33 cellular contexts compared by ENCODE assay signal in genomic region chr7:119733480-119733879, GRCh38.
DNase-seq lines count a peak whose midpoint lies in the region; ATAC-seq, FAIRE-seq and TF ChIP-seq lines count a peak whose summit lies in the region.
"Had no signal": no experiment of that assay in that cellular context is flagged by ENCODE, and none has a peak within 500 bp of the region (broad histone marks: within the 10 kb centered on the region; RNA-seq: fewer than 3 reads in every experiment).

No MANE protein-coding gene starts in this region.

- 96 to 100% methylated on average over 2 of the region's 2 CpGs for WGBS in endodermal cell (ENCODE audit: insufficient coverage in 1 of 2, insufficient read length in 1 of 2), 2 experiments

- H3K27me3 ChIP-seq in HCT116 (ENCODE audit: insufficient read depth, low read length): no peaks in the 10 kb centered on the region
- no peaks in the 10 kb centered on the region for H3K27me3 ChIP-seq in bronchial epithelial cell (ENCODE audit: control insufficient read depth, insufficient read depth, low read length)
- H3K27me3 ChIP-seq in foreskin keratinocyte: no peaks in the 10 kb centered on the region
- H3K27me3 ChIP-seq in endodermal cell (ENCODE audit: control insufficient read depth, insufficient read depth, low read length, poor library complexity, severe bottlenecking): no peaks in the 10 kb centered on the region
- H3K27me3 ChIP-seq: BE2C, heart left ventricle had no signal

- no peaks in the 10 kb centered on the region for H3K79me2 ChIP-seq in HCT116 (ENCODE audit: insufficient read depth, low read length)
- H3K79me2 ChIP-seq: parathyroid adenoma had no signal

- no peak for FAIRE-seq in bronchial epithelial cell (lab: Jason Lieb, UNC)
- FAIRE-seq in D721Med (lab: Jason Lieb, UNC): no peak
- FAIRE-seq: A549, HTR-8/SVneo had no signal

- no peak for ATAC-seq in HCT116
- peak; percentile 100 for ATAC-seq in foreskin keratinocyte
- ATAC-seq: A549, heart left ventricle, mucosa of descending colon, Panc1, right cardiac atrium had no signal

- no peak overlapping the region for H3K4me3 Mint-ChIP-seq in endodermal cell
- H3K4me3 Mint-ChIP-seq: activated naive CD4-positive, alpha-beta T cell treated with anti-CD3 and anti-CD28 coated beads, Interleukin-2, amount 10 ng/mL, durations not matched to agents 7 days and 5 days; dendritic cell treated with granulocyte-macrophage colony-stimulating factor and Interleukin-4, amounts not matched to agents 40 ng/mL and 50 ng/mL, for 4 days; nephron progenitor cell; type B pancreatic cell had no signal

- H3K27ac ChIP-seq in HCT116 (ENCODE audit: low read depth, low read length): no peak overlapping the region
- H3K27ac ChIP-seq in foreskin keratinocyte: no peak overlapping the region
- H3K27ac ChIP-seq in endodermal cell (ENCODE audit: low read depth, low read length): no peak overlapping the region
- H3K27ac ChIP-seq: A549, heart left ventricle, parathyroid adenoma had no signal

- BruUV-seq in HCT116 (replicated peaks; lab: Mats Ljungman, UMichigan): no TSS peak

- no peaks in the 10 kb centered on the region for H3K4me1 ChIP-seq in HCT116 (ENCODE audit: control insufficient read depth in 1 of 2, insufficient read depth in 2 of 2, low read length in 2 of 2)
- H3K4me1 ChIP-seq in foreskin keratinocyte: peaks cover 6% of the 10 kb centered on the region
- H3K4me1 ChIP-seq in endodermal cell (ENCODE audit: control insufficient read depth, insufficient read depth, low read length): peaks cover 4% of the 10 kb centered on the region
- H3K4me1 ChIP-seq: A549, BE2C, HAP-1, heart left ventricle, parathyroid adenoma had no signal

- no peaks in the 10 kb centered on the region for H4K20me1 ChIP-seq in HCT116 (ENCODE audit: insufficient read depth)

- TF ChIP-seq CTCF in HCT116 (IDR thresholded peaks at IDR 0.05 in 2 of 3, conservative IDR thresholded peaks at IDR 0.05 in 1 of 3; ENCODE audit: borderline replicate concordance in 1 of 3, insufficient read depth in 1 of 3, low read depth in 2 of 3, low read length in 2 of 3) (no peak), bronchial epithelial cell (IDR thresholded peaks at IDR 0.05; ENCODE audit: insufficient read depth, low read length, severe bottlenecking) (no peak), foreskin keratinocyte (conservative IDR thresholded peaks at IDR 0.05) (no peak), endodermal cell (conservative IDR thresholded peaks at IDR 0.05) (no peak), D721Med (IDR thresholded peaks at IDR 0.05; ENCODE audit: insufficient read depth, missing control alignments) (no peak)

- H2AFZ ChIP-seq in HCT116 (ENCODE audit: low read depth, low read length, poor library complexity, severe bottlenecking): no peak overlapping the region
- H2AFZ ChIP-seq: parathyroid adenoma had no signal

- H3K9me3 ChIP-seq in HCT116 (ENCODE audit: control insufficient read depth in 1 of 2, insufficient read depth in 1 of 2, low read depth in 1 of 2, low read length in 2 of 2) (no peaks in the 10 kb centered on the region), endodermal cell (ENCODE audit: control insufficient read depth, low read length) (no peaks in the 10 kb centered on the region)
- H3K9me3 ChIP-seq: A549, BE2C, HAP-1, mucosa of descending colon had no signal

- POLR2A ChIA-PET in HCT116 (lab: Charles Lee): no interaction called here

- H3K4me3 ChIP-seq in HCT116 (replicated peaks in 1 of 2; ENCODE audit: low read depth in 1 of 2, low read length in 2 of 2): no peak overlapping the region
- no peak overlapping the region for H3K4me3 ChIP-seq in bronchial epithelial cell (ENCODE audit: low read depth, low read length)
- H3K4me3 ChIP-seq in endodermal cell (ENCODE audit: low read length): no peak overlapping the region
- H3K4me3 ChIP-seq: A549, HAP-1, heart left ventricle, lung, mucosa of descending colon had no signal

- DNase-seq in HCT116 (ENCODE audit: low read depth, low spot score) (no peak), NCI-H526 treated with DMSO at 0.1 percent for 48 hours (lab: John Stamatoyannopoulos, UW) (peak; percentile 9), bronchial epithelial cell (ENCODE audit: low read depth) (peak; percentile 96), foreskin keratinocyte (peak; percentile 91 to 95), endodermal cell (no peak), ecto neural progenitor cell (ENCODE audit: low spot score) (no peak), D721Med (ENCODE audit: insufficient read length, low spot score) (no peak)
- DNase-seq in stimulated activated CD8-positive, alpha-beta memory T cell treated with anti-CD3 and anti-CD28 coated beads, Interleukin-4, amount 100 ng/mL, for 48 hours: no peak
- DNase-seq: activated CD4-positive, alpha-beta T cell treated with anti-CD3 and anti-CD28 coated beads, Interleukin-2, amount 50 U/mL, for 4 hours; activated CD4-positive, CD25-positive, alpha-beta regulatory T cell; activated naive CD4-positive, alpha-beta T cell treated with anti-CD3 and anti-CD28 coated beads, Interleukin-2, amount 10 ng/mL, durations not matched to agents 7 days and 5 days; amygdala; BE2C; central memory CD4-positive, alpha-beta T cell; heart left ventricle; KG1; kidney glomerular epithelial cell; mucosa of descending colon; NCI-H146; NCI-H510A; nephron progenitor cell; right cardiac atrium; stimulated activated CD4-positive, alpha-beta T cell treated with anti-CD3 and anti-CD28 coated beads, Interleukin-2, amount 100 ng/mL, for 48 hours; substantia nigra; T-helper 1 cell had no signal

- no peaks in the 10 kb centered on the region for H3K36me3 ChIP-seq in HCT116 (ENCODE audit: control insufficient read depth in 1 of 2, insufficient read depth in 2 of 2, low read length in 2 of 2)
- no peaks in the 10 kb centered on the region for H3K36me3 ChIP-seq in bronchial epithelial cell (ENCODE audit: control insufficient read depth, insufficient read depth, low read length)
- no peaks in the 10 kb centered on the region for H3K36me3 ChIP-seq in endodermal cell (ENCODE audit: control insufficient read depth, insufficient read depth, low read length)
- H3K36me3 ChIP-seq: BE2C, HAP-1, heart left ventricle had no signal

- RAD21 ChIA-PET in HCT116 (lab: Charles Lee; ENCODE audit: low non-redundant PET in 1 of 2, low total read pairs in 2 of 2, uncharacterized antibody in 2 of 2, unreplicated experiment in 2 of 2): no interaction called here

- H3K9me2 ChIP-seq in HCT116 (ENCODE audit: insufficient read depth): no peaks in the 10 kb centered on the region

- no peaks in the 10 kb centered on the region for H3K36me3 Mint-ChIP-seq in endodermal cell (ENCODE audit: low read depth)
- H3K36me3 Mint-ChIP-seq: activated naive CD4-positive, alpha-beta T cell treated with anti-CD3 and anti-CD28 coated beads, Interleukin-2, amount 10 ng/mL, durations not matched to agents 7 days and 5 days; type B pancreatic cell had no signal

- no peak overlapping the region for H3K4me2 ChIP-seq in HCT116 (ENCODE audit: low read length)
- H3K4me2 ChIP-seq: A549 had no signal

- H3K27ac Mint-ChIP-seq in endodermal cell: no peak overlapping the region
- H3K27ac Mint-ChIP-seq: activated naive CD4-positive, alpha-beta T cell treated with anti-CD3 and anti-CD28 coated beads, Interleukin-2, amount 10 ng/mL, durations not matched to agents 7 days and 5 days; dendritic cell treated with granulocyte-macrophage colony-stimulating factor and Interleukin-4, amounts not matched to agents 40 ng/mL and 50 ng/mL, for 4 days; nephron progenitor cell; type B pancreatic cell had no signal

- no peak for TF ChIP-seq RAD21 in HCT116 (IDR thresholded peaks at IDR 0.05; ENCODE audit: low read depth)

- no peaks in the 10 kb centered on the region for H3K27me3 Mint-ChIP-seq in endodermal cell (ENCODE audit: insufficient read depth)
- H3K27me3 Mint-ChIP-seq: activated naive CD4-positive, alpha-beta T cell treated with anti-CD3 and anti-CD28 coated beads, Interleukin-2, amount 10 ng/mL, durations not matched to agents 7 days and 5 days; dendritic cell treated with granulocyte-macrophage colony-stimulating factor and Interleukin-4, amounts not matched to agents 40 ng/mL and 50 ng/mL, for 4 days; type B pancreatic cell had no signal

- H3K4me1 Mint-ChIP-seq in endodermal cell: no peaks in the 10 kb centered on the region
- H3K4me1 Mint-ChIP-seq: activated naive CD4-positive, alpha-beta T cell treated with anti-CD3 and anti-CD28 coated beads, Interleukin-2, amount 10 ng/mL, durations not matched to agents 7 days and 5 days; nephron progenitor cell had no signal

- no peak overlapping the region for H3K9ac ChIP-seq in HCT116 (ENCODE audit: low read length)
- H3K9ac ChIP-seq in endodermal cell (ENCODE audit: extremely low read depth, low read length, poor library complexity, severe bottlenecking): no peak overlapping the region
- H3K9ac ChIP-seq: parathyroid adenoma had no signal

- intact Hi-C loops in HCT116 (cut with micrococcal nuclease): no loop called here

- CTCF ChIA-PET in HCT116 (lab: Charles Lee): no interaction called here

- no peak for TF ChIP-seq POLR2A in HCT116 (IDR thresholded peaks at IDR 0.05; ENCODE audit: borderline replicate concordance, extremely low read depth, insufficient read depth, insufficient read length)

- H3K9me3 Mint-ChIP-seq in endodermal cell: no peaks in the 10 kb centered on the region
- H3K9me3 Mint-ChIP-seq: dendritic cell treated with granulocyte-macrophage colony-stimulating factor and Interleukin-4, amounts not matched to agents 40 ng/mL and 50 ng/mL, for 4 days; nephron progenitor cell; type B pancreatic cell had no signal

TF ChIP-seq in HCT116, 20 proteins besides CTCF, POLR2A, EP300 and RAD21 (continues in another document):
- no peak for TF ChIP-seq POLR2AphosphoS5 (IDR thresholded peaks at IDR 0.05; ENCODE audit: low read depth, low read length)
- TF ChIP-seq ELF1 (IDR thresholded peaks at IDR 0.05; ENCODE audit: borderline replicate concordance, low read depth): no peak

Comparison
In these comparisons a context has a peak if more than half of its experiments do, and no peak if none do; other contexts are left out.
1. DNase-seq: peak in NCI-H526 treated with DMSO at 0.1 percent for 48 hours (single experiment), bronchial epithelial cell (single experiment) and foreskin keratinocyte (2 of 2); none in HCT116 (single experiment), endodermal cell (single experiment), ecto neural progenitor cell (single experiment), stimulated activated CD8-positive, alpha-beta memory T cell treated with anti-CD3 and anti-CD28 coated beads, Interleukin-4, amount 100 ng/mL, for 48 hours (single experiment) and D721Med (single experiment).